ENCODE assay signal across 1 cellular context in genomic region chr10:17228081-17229015, GRCh38.
A peak's percentile ranks its signal among the peaks of the same experiment; 100 is the strongest.
TF ChIP-seq lines count a peak whose summit lies in the region.

Gene VIM, plus strand, starts transcription at chr10:17228241. Its CDS starts 1,182 bp downstream, at chr10:17229423.

TF ChIP-seq in HEK293, 187 proteins besides CTCF, POLR2A, EP300 and RAD21 (continued from another document and continues in another):
- peak; percentile 53; the same call in 1 of the 2 replicates for TF ChIP-seq ZBTB44 (tag by site-specific recombination; IDR thresholded peaks at IDR 0.05)
- no peak for TF ChIP-seq ZNF433 (tag by site-specific recombination; IDR thresholded peaks at IDR 0.05; ENCODE audit: low read depth)
- TF ChIP-seq ZNF639 (tag by site-specific recombination; IDR thresholded peaks at IDR 0.05), result peak; percentile 94
- 0 out of 2 replicates have a peak, but pooled peaks have one; percentile 25 for TF ChIP-seq ZSCAN16 (tag by site-specific recombination; IDR thresholded peaks at IDR 0.05)
- TF ChIP-seq KLF16 (tag by site-specific recombination; IDR thresholded peaks at IDR 0.05), result peak; percentile 94
- TF ChIP-seq ZNF404 (tag by site-specific recombination; IDR thresholded peaks at IDR 0.05), result no peak
- peak; percentile 86 for TF ChIP-seq ZBTB48 (tag by site-specific recombination; IDR thresholded peaks at IDR 0.05)
- peak; percentile 94 for TF ChIP-seq SP7 (tag by site-specific recombination; IDR thresholded peaks at IDR 0.05)
- TF ChIP-seq ZBTB10 (tag by site-specific recombination; IDR thresholded peaks at IDR 0.05), result peak; percentile 99
- TF ChIP-seq PRDM1 (tag by site-specific recombination; IDR thresholded peaks at IDR 0.05), result peak; percentile 67
- peak; percentile 82 for TF ChIP-seq ZNF341 (tag by site-specific recombination; IDR thresholded peaks at IDR 0.05; ENCODE audit: low read depth)
- TF ChIP-seq ZEB2 (tag by site-specific recombination; IDR thresholded peaks at IDR 0.05), result peak; percentile 99
- peak; percentile 62 for TF ChIP-seq SP2 (tag by site-specific recombination; IDR thresholded peaks at IDR 0.05)
- TF ChIP-seq ZNF302 (tag by site-specific recombination; IDR thresholded peaks at IDR 0.05; ENCODE audit: low read depth), result no peak
- no peak; the same call in 1 of the 2 replicates for TF ChIP-seq ZSCAN4 (tag by site-specific recombination; IDR thresholded peaks at IDR 0.05)
- peak; percentile 79; the same call in 1 of the 2 replicates for TF ChIP-seq ZNF184 (tag by site-specific recombination; IDR thresholded peaks at IDR 0.05)
- TF ChIP-seq ZNF398 (tag by site-specific recombination; IDR thresholded peaks at IDR 0.05), result peak; percentile 85
- peak; percentile 87 for TF ChIP-seq PRDM4 (tag by site-specific recombination; IDR thresholded peaks at IDR 0.05)
- TF ChIP-seq INSM2 (tag by site-specific recombination; IDR thresholded peaks at IDR 0.05), result peak; percentile 100
- TF ChIP-seq ZNF324 (tag by site-specific recombination; IDR thresholded peaks at IDR 0.05), result peak; percentile 85; the same call in 1 of the 2 replicates
- no peak for TF ChIP-seq ZNF26 (tag by site-specific recombination; IDR thresholded peaks at IDR 0.05)
- peak; percentile 86 for TF ChIP-seq ZSCAN23 (tag by site-specific recombination; IDR thresholded peaks at IDR 0.05)
- TF ChIP-seq ZNF626 (tag by site-specific recombination; IDR thresholded peaks at IDR 0.05), result peak; percentile 9; the same call in 1 of the 2 replicates
- TF ChIP-seq HIC1 (tag by site-specific recombination; IDR thresholded peaks at IDR 0.05), result peak; percentile 100
- TF ChIP-seq ZNF18 (tag by site-specific recombination; IDR thresholded peaks at IDR 0.05), result peak; percentile 42; the same call in 1 of the 2 replicates
- peak; percentile 88 for TF ChIP-seq ZNF843 (tag by site-specific recombination; IDR thresholded peaks at IDR 0.05)
- peak; percentile 91 for TF ChIP-seq KLF17 (tag by site-specific recombination; IDR thresholded peaks at IDR 0.05)
- 0 out of 2 replicates have a peak, but pooled peaks have one; percentile 16 for TF ChIP-seq ZNF133 (tag by site-specific recombination; IDR thresholded peaks at IDR 0.05)
- TF ChIP-seq HOXA7 (CRISPR knock-in tag; IDR thresholded peaks at IDR 0.05; ENCODE audit: borderline replicate concordance), result no peak
- TF ChIP-seq ZNF366 (tag by site-specific recombination; conservative IDR thresholded peaks at IDR 0.05), result peak; percentile 98
- no peak for TF ChIP-seq ZNF280C (tag by site-specific recombination; IDR thresholded peaks at IDR 0.05)
- peak; percentile 69 for TF ChIP-seq ZNF391 (tag by site-specific recombination; IDR thresholded peaks at IDR 0.05; ENCODE audit: borderline replicate concordance, low read depth)
